In the genomic region with DNA sequence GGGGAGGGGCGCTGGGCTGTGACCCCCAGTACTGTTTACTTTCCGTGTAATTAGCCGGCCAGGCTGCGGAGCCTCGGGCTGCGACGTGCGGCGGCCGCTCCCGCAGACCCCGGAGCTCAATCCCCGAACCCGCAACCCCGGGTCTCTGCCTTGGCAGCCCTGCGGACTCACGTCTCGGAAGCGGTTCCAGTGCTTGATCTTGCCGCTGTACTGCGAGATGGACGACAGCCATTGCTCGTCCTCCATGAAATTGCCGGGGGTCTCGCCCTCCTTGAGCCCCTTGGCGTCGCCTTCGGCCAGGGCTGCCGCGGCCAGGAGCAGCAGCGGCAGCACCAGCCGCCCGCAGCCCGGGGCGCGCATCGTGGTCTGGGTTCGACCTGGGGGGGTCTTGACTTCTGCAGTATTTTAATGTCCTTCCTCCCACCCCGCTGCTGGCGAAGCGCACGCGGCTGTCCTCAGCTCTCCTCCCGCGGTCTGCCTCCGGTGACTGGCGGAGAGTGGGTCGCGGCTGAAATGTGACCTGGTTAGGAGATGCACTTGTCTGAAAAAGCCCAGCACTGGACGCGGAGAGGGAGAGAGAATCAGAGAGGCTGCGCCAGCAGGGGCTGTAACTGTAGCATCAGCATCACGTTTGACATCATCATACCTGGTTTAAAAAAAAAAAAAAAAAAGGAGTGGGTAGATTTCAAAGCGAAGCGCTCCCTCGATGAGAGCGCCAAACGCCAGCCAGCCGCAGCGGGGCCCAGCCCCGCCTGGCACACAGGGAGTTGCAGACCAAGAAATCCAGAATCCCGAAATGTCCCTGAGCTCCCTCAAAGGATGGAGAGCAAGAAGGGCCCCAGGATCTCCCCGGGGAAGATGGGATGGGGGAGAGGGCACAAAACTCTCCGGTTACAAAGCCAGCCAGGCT, we compare ENCODE assay signal across 8 cellular contexts. TPM values are rescaled to one million over a fixed set of nuclear protein-coding genes. Genes with fewer than 3 reads are reported as not detected.
DNase-seq lines count a peak whose midpoint lies in the region; ATAC-seq, FAIRE-seq and TF ChIP-seq lines count a peak whose summit lies in the region.

A gene with protein sequence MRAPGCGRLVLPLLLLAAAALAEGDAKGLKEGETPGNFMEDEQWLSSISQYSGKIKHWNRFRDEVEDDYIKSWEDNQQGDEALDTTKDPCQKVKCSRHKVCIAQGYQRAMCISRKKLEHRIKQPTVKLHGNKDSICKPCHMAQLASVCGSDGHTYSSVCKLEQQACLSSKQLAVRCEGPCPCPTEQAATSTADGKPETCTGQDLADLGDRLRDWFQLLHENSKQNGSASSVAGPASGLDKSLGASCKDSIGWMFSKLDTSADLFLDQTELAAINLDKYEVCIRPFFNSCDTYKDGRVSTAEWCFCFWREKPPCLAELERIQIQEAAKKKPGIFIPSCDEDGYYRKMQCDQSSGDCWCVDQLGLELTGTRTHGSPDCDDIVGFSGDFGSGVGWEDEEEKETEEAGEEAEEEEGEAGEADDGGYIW (minus strand): TSS at position 583 of the 910 bp plus-strand sequence. CDS start 223 bp downstream, at position 360.

- H4K20me1 ChIP-seq in BLaER1, result peaks cover 37% of the 10 kb centered on the region

- H3K4me1 Mint-ChIP-seq in glutamatergic neuron (ENCODE audit: low read depth, unreplicated experiment), result peaks cover 41% of the 10 kb centered on the region

- no peak within 1 kb of the TSS for H3K9ac ChIP-seq in BLaER1

- peak; percentile 92 for DNase-seq in NCI-H2171 treated with DMSO at 0.1 percent for 48 hours (lab: John Stamatoyannopoulos, UW)
- DNase-seq in activated T-helper 9 cell treated with anti-CD3 and anti-CD28 coated beads, Interleukin-2, amount 50 U/mL, for 16 hours (ENCODE audit: low read depth), result peak; percentile 62
- peak; percentile 74 for DNase-seq in glutamatergic neuron
- DNase-seq in pancreas, result peak in 1 of 6 donors; percentile 66
- no peak for DNase-seq in T1000 (lab: John Stamatoyannopoulos, UW)

- intact Hi-C loops in pancreas (cut with DNase I), result no loop called here

- peaks cover 36% of the 10 kb centered on the region for H3K9me3 Mint-ChIP-seq in glutamatergic neuron (ENCODE audit: unreplicated experiment)

- ATAC-seq in pancreas, result peak; percentile 13 to 32 (median 28)
- no peak for ATAC-seq in HG02870 (IDR thresholded peaks at IDR 0.05; ENCODE audit: unreplicated experiment)

- peak within 1 kb of the TSS; percentile 74 for H3K4me2 ChIP-seq in BLaER1

- H3K4me3 Mint-ChIP-seq in glutamatergic neuron (ENCODE audit: unreplicated experiment), result peak within 1 kb of the TSS; percentile 99

- peak within 1 kb of the TSS; percentile 100 for H3K27ac Mint-ChIP-seq in glutamatergic neuron (ENCODE audit: unreplicated experiment)

- no peaks in the 10 kb centered on the region for H3K9me3 ChIP-seq in BLaER1
- no peaks in the 10 kb centered on the region for H3K9me3 ChIP-seq in pancreas

- H3K4me3 ChIP-seq in BLaER1 (peak within 1 kb of the TSS; percentile 55), pancreas (peak within 1 kb of the TSS in 3 of 4 donors; percentile 14 to 39 (median 24)), urinary bladder (ENCODE audit: low read depth, low read length) (peak within 1 kb of the TSS; percentile 33)

- no peaks in the 10 kb centered on the region for H3K36me3 Mint-ChIP-seq in glutamatergic neuron (ENCODE audit: unreplicated experiment)

- H3K27ac ChIP-seq in BLaER1, result no peak within 1 kb of the TSS
- no peak within 1 kb of the TSS for H3K27ac ChIP-seq in pancreas
- peak within 1 kb of the TSS; percentile 53 for H3K27ac ChIP-seq in urinary bladder (ENCODE audit: low read depth)

- H3K36me3 ChIP-seq in BLaER1, result no peaks in the 10 kb centered on the region
- H3K36me3 ChIP-seq in pancreas, result no peaks in the 10 kb centered on the region
- no peaks in the 10 kb centered on the region for H3K36me3 ChIP-seq in urinary bladder (ENCODE audit: insufficient read depth)

- WGBS in pancreas, 2 donors, result 15 to 19% methylated on average over 54 to 64 of the region's 64 CpGs
- WGBS in urinary bladder, result 6% methylated on average over 64 of the region's 64 CpGs

- FAIRE-seq in pancreas (lab: Jason Lieb, UNC), result no peak

- H3K27me3 Mint-ChIP-seq in glutamatergic neuron (ENCODE audit: unreplicated experiment), result peaks cover 33% of the 10 kb centered on the region

- H3K27me3 ChIP-seq in BLaER1 (peaks cover 76% of the 10 kb centered on the region), pancreas (peaks cover 0 to 17% (median 4%) of the 10 kb centered on the region in 4 donors)

- TF ChIP-seq CTCF in glutamatergic neuron (IDR thresholded peaks at IDR 0.05; ENCODE audit: partially characterized antibody, unreplicated experiment) (no peak), pancreas (IDR thresholded peaks at IDR 0.05) (no peak)

- peaks cover 24% of the 10 kb centered on the region for H3K4me1 ChIP-seq in BLaER1
- H3K4me1 ChIP-seq in pancreas, result peaks cover 0 to 10% (median 9%) of the 10 kb centered on the region in 3 donors
- H3K4me1 ChIP-seq in urinary bladder (ENCODE audit: insufficient read depth), result no peaks in the 10 kb centered on the region

RNA-seq across cellular contexts. Expression of the gene that starts here (rescaled TPM):
- total RNA-seq in glutamatergic neuron (ENCODE audit: unreplicated experiment) (362 TPM), pancreas (1 to 10 TPM in 4 of 6 donors, under 1 TPM in 2; 0.59 to 2.1 (median 1.2) TPM), urinary bladder (3.2 TPM)
- polyA plus RNA-seq in pancreas (1 to 10 TPM; 1.8 to 2.0 TPM), urinary bladder (10.1 TPM)

Comparison
In these comparisons a context has a peak if more than half of its experiments do, and no peak if none do; other contexts are left out.
1. RNA of the gene that starts here (total RNA-seq): 362 TPM in glutamatergic neuron (single experiment); 3.2 TPM in urinary bladder (single experiment) and 0.59 to 2.1 TPM in pancreas; every median in the first group is over 10 times any median in the second.
2. Peak in every context shown above with its lines, with median percentiles within 50 percentile points of each other: H3K4me3 ChIP-seq.